ENCODE assay signal across 8 cellular contexts in genomic region chr19:18919895-18920204, GRCh38. TPM values are rescaled to one million over a fixed set of nuclear protein-coding genes. Genes with fewer than 3 reads are reported as not detected.
A peak's percentile ranks its signal among the peaks of the same experiment; 100 is the strongest.
DNase-seq lines count a peak whose midpoint lies in the region; ATAC-seq and TF ChIP-seq lines count a peak whose summit lies in the region.

No MANE protein-coding gene starts in this region.

- no peaks in the 10 kb centered on the region for H3K27me3 Mint-ChIP-seq in CD4-positive, CD25-positive, alpha-beta regulatory T cell
- no peaks in the 10 kb centered on the region for H3K27me3 Mint-ChIP-seq in effector memory CD8-positive, alpha-beta T cell
- peaks cover 3% of the 10 kb centered on the region for H3K27me3 Mint-ChIP-seq in neural crest cell (ENCODE audit: low read depth)

- DNase-seq in CD4-positive, CD25-positive, alpha-beta regulatory T cell: no peak
- DNase-seq in MG63 (no peak), neural crest cell (ENCODE audit: low read depth, low spot score) (no peak), COLO829 (ENCODE audit: low spot score) (no peak)
- no peak for DNase-seq in effector memory CD8-positive, alpha-beta T cell
- no peak for DNase-seq in effector CD4-positive, alpha-beta T cell

- peak overlapping the region; percentile 76 to 90 (median 83) for H3K4me3 Mint-ChIP-seq in CD4-positive, CD25-positive, alpha-beta regulatory T cell
- H3K4me3 Mint-ChIP-seq in effector memory CD8-positive, alpha-beta T cell: peak overlapping the region; percentile 89
- H3K4me3 Mint-ChIP-seq in neural crest cell: peak overlapping the region; percentile 88

- H3K9me3 ChIP-seq in CD4-positive, CD25-positive, alpha-beta regulatory T cell (ENCODE audit: control insufficient read depth in 2 of 2, low read length in 2 of 2): no peaks in the 10 kb centered on the region
- no peaks in the 10 kb centered on the region for H3K9me3 ChIP-seq in MG63

- peak overlapping the region; percentile 77 for H3K27ac ChIP-seq in CD4-positive, CD25-positive, alpha-beta regulatory T cell (ENCODE audit: insufficient read depth, low read length, poor library complexity, severe bottlenecking)

- H3K9me3 Mint-ChIP-seq in CD4-positive, CD25-positive, alpha-beta regulatory T cell: no peaks in the 10 kb centered on the region
- no peaks in the 10 kb centered on the region for H3K9me3 Mint-ChIP-seq in effector memory CD8-positive, alpha-beta T cell
- H3K9me3 Mint-ChIP-seq in neural crest cell: no peaks in the 10 kb centered on the region

- H3K36me3 Mint-ChIP-seq in CD4-positive, CD25-positive, alpha-beta regulatory T cell: peaks cover 19% of the 10 kb centered on the region
- H3K36me3 Mint-ChIP-seq in effector memory CD8-positive, alpha-beta T cell (ENCODE audit: insufficient read depth): peaks cover 72% of the 10 kb centered on the region
- no peaks in the 10 kb centered on the region for H3K36me3 Mint-ChIP-seq in neural crest cell (ENCODE audit: low read depth)

- TF ChIP-seq CTCF in neural crest cell (conservative IDR thresholded peaks at IDR 0.05): no peak

- peaks cover 31% of the 10 kb centered on the region for H3K4me1 ChIP-seq in CD4-positive, CD25-positive, alpha-beta regulatory T cell (ENCODE audit: control insufficient read depth, insufficient read depth, low read length, poor library complexity, severe bottlenecking)

- ATAC-seq in CD4-positive, CD25-positive, alpha-beta regulatory T cell (ENCODE audit: low read depth in 2 of 2): no peak
- ATAC-seq in effector memory CD8-positive, alpha-beta T cell (replicated peaks): no peak
- ATAC-seq in GM21423 (IDR thresholded peaks at IDR 0.05; ENCODE audit: unreplicated experiment): no peak
- no peak for ATAC-seq in GM18520 (IDR thresholded peaks at IDR 0.05; ENCODE audit: unreplicated experiment)

- H3K4me3 ChIP-seq in CD4-positive, CD25-positive, alpha-beta regulatory T cell (ENCODE audit: low read depth, low read length): peak overlapping the region; percentile 97
- peak overlapping the region; percentile 96 for H3K4me3 ChIP-seq in MG63

- peaks cover 0 to 55% (median 16%) of the 10 kb centered on the region in 4 donors for H3K4me1 Mint-ChIP-seq in CD4-positive, CD25-positive, alpha-beta regulatory T cell
- peaks cover 29 to 30% of the 10 kb centered on the region in 2 donors for H3K4me1 Mint-ChIP-seq in effector memory CD8-positive, alpha-beta T cell (ENCODE audit: low read depth in 2 of 2)
- peaks cover 25% of the 10 kb centered on the region for H3K4me1 Mint-ChIP-seq in neural crest cell

- H3K36me3 ChIP-seq in CD4-positive, CD25-positive, alpha-beta regulatory T cell (ENCODE audit: control insufficient read depth, insufficient read depth, low read length): peaks cover 32% of the 10 kb centered on the region
- H3K36me3 ChIP-seq in MG63: peaks cover 64% of the 10 kb centered on the region

- peak overlapping the region; percentile 70 to 98 (median 93) for H3K27ac Mint-ChIP-seq in CD4-positive, CD25-positive, alpha-beta regulatory T cell
- H3K27ac Mint-ChIP-seq in effector memory CD8-positive, alpha-beta T cell: peak overlapping the region; percentile 93 to 94
- H3K27ac Mint-ChIP-seq in neural crest cell (ENCODE audit: unreplicated experiment): peak overlapping the region; percentile 92

- no peaks in the 10 kb centered on the region for H3K27me3 ChIP-seq in CD4-positive, CD25-positive, alpha-beta regulatory T cell (ENCODE audit: control insufficient read depth, insufficient read depth, low read length)
- no peaks in the 10 kb centered on the region for H3K27me3 ChIP-seq in MG63

RNA-seq across cellular contexts. Expression of gene DDX49, which starts 0.3 kb away (rescaled TPM):
- 48.0 TPM for total RNA-seq in CD4-positive, CD25-positive, alpha-beta regulatory T cell
- 10 to 100 TPM; 21.6 to 30.9 (median 26.4) TPM for polyA plus RNA-seq in CD4-positive, CD25-positive, alpha-beta regulatory T cell
- total RNA-seq in MG63 (2014; rRNA removed; shearing (Covaris generic); ENCODE audit: low replicate concordance): 142 and 214 TPM in 2 replicates
- 54.9 and 56.6 TPM in 2 replicates for total RNA-seq in neural crest cell

RNA-seq across cellular contexts. Expression of gene COPE, which starts 0.7 kb away (rescaled TPM):
- total RNA-seq in CD4-positive, CD25-positive, alpha-beta regulatory T cell: 165 TPM
- 100 to 1,000 TPM; 218 to 314 (median 273) TPM for polyA plus RNA-seq in CD4-positive, CD25-positive, alpha-beta regulatory T cell
- total RNA-seq in MG63 (2014; rRNA removed; shearing (Covaris generic); ENCODE audit: low replicate concordance): 528 and 780 TPM in 2 replicates
- 194 and 196 TPM in 2 replicates for total RNA-seq in neural crest cell

RNA-seq across cellular contexts. Expression of gene HOMER3, which starts 21.2 kb away (rescaled TPM):
- 3.6 TPM for total RNA-seq in CD4-positive, CD25-positive, alpha-beta regulatory T cell
- 1 to 10 TPM; 2.8 to 3.9 (median 3.3) TPM for polyA plus RNA-seq in CD4-positive, CD25-positive, alpha-beta regulatory T cell
- 137 and 145 TPM in 2 replicates for total RNA-seq in MG63 (2014; rRNA removed; shearing (Covaris generic); ENCODE audit: low replicate concordance)
- total RNA-seq in neural crest cell: 71.4 and 78.8 TPM in 2 replicates

RNA-seq across cellular contexts. Expression of gene CERS1, which starts 23.9 kb away (rescaled TPM):
- total RNA-seq in CD4-positive, CD25-positive, alpha-beta regulatory T cell: not detected
- polyA plus RNA-seq in CD4-positive, CD25-positive, alpha-beta regulatory T cell: not detected
- 8.4 and 9.9 TPM in 2 replicates for total RNA-seq in MG63 (2014; rRNA removed; shearing (Covaris generic); ENCODE audit: low replicate concordance)
- 27.7 and 29.8 TPM in 2 replicates for total RNA-seq in neural crest cell

Comparison
In these comparisons a context has a peak if more than half of its experiments do, and no peak if none do; other contexts are left out.
1. RNA of gene HOMER3, which starts 21.2 kb away (total RNA-seq): 137 to 145 TPM in MG63 and 71.4 to 78.8 TPM in neural crest cell; 3.6 TPM in CD4-positive, CD25-positive, alpha-beta regulatory T cell (single experiment); every median in the first group is over 10 times any median in the second.
2. Peak in every context shown above with its lines, with median percentiles within 50 percentile points of each other: H3K27ac Mint-ChIP-seq and H3K4me3 Mint-ChIP-seq.